ENCODE assay signal across 18 cellular contexts in the genomic region with DNA sequence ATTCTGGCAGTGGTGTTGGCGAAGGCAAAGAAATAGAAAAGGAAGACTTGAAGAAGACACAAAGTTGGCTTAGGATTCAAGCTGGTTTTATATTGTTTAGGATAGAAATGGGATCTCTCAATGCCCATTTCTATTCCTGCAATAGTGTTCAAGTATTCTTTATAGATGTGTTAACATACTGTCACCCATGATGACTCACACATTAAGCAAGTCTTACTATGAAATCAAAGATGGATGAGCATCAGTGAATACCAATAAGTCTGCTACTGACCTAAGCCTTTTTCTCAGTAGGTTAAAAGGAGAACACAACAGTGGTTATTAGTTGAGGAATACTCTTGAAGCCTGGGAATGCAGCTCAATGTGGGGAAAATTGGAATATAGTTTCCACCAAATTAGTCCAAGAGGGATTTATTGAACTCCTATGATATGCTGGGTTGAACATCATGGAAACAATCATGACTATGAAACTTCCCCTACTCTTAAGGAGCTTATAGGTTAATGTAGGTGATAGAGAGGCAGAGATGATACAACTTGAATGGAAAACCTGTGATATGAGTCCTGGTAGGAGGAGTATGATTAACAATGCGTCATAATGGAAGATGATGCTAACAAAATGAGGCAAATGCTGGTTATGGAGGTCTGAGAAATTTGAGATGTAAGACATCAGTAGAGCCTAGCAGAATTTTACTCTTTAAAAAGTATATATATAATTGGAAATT.
"Had no signal": no experiment of that assay in that cellular context is flagged by ENCODE, and none has a peak within 500 bp of the region (broad histone marks: within the 10 kb centered on the region; RNA-seq: fewer than 3 reads in every experiment).

No MANE protein-coding gene starts in this region.

- H3K9me3 Mint-ChIP-seq: activated CD4-positive, alpha-beta T cell treated with anti-CD3 and anti-CD28 coated beads, Interleukin-2, amount 10 ng/mL, durations not matched to agents 7 days and 5 days; immature natural killer cell had no signal

- H3K9me3 ChIP-seq: esophagus muscularis mucosa, right atrium auricular region, suprapubic skin had no signal

- H3K4me3 ChIP-seq: esophagus muscularis mucosa, neural progenitor cell, right atrium auricular region, suprapubic skin had no signal

- H3K27ac Mint-ChIP-seq: activated CD4-positive, alpha-beta T cell treated with anti-CD3 and anti-CD28 coated beads, Interleukin-2, amount 10 ng/mL, durations not matched to agents 7 days and 5 days; immature natural killer cell; naive thymus-derived CD4-positive, alpha-beta T cell; neural progenitor cell; progenitor cell of endocrine pancreas had no signal

- H3K4me3 Mint-ChIP-seq: activated CD4-positive, alpha-beta T cell treated with anti-CD3 and anti-CD28 coated beads, Interleukin-2, amount 10 ng/mL, durations not matched to agents 7 days and 5 days; immature natural killer cell; naive thymus-derived CD4-positive, alpha-beta T cell; neural progenitor cell had no signal

- H3K27me3 Mint-ChIP-seq: activated CD4-positive, alpha-beta T cell treated with anti-CD3 and anti-CD28 coated beads, Interleukin-2, amount 10 ng/mL, durations not matched to agents 7 days and 5 days; progenitor cell of endocrine pancreas had no signal

- H3K4me1 Mint-ChIP-seq: activated CD4-positive, alpha-beta T cell treated with anti-CD3 and anti-CD28 coated beads, Interleukin-2, amount 10 ng/mL, durations not matched to agents 7 days and 5 days; naive thymus-derived CD4-positive, alpha-beta T cell had no signal

- H3K4me1 ChIP-seq: esophagus muscularis mucosa, neural progenitor cell, right atrium auricular region, suprapubic skin had no signal

- H3K27ac ChIP-seq: esophagus muscularis mucosa, neural progenitor cell, right atrium auricular region, suprapubic skin had no signal

- ATAC-seq: naive thymus-derived CD4-positive, alpha-beta T cell had no signal

- H3K27me3 ChIP-seq: esophagus muscularis mucosa, neural progenitor cell, right atrium auricular region had no signal

- H3K36me3 Mint-ChIP-seq: immature natural killer cell; naive thymus-derived CD4-positive, alpha-beta T cell had no signal

- DNase-seq: activated CD4-positive, alpha-beta T cell treated with anti-CD3 and anti-CD28 coated beads, Interleukin-2, amount 10 ng/mL, durations not matched to agents 7 days and 5 days; activated effector memory CD4-positive, alpha-beta T cell treated with Interleukin-2 at 50 U/mL for 16 hours; aorta; effector CD8-positive, alpha-beta T cell; immature natural killer cell; mesenchymal stem cell; naive thymus-derived CD4-positive, alpha-beta T cell; stimulated activated CD4-positive, alpha-beta T cell treated with anti-CD3 and anti-CD28 coated beads, Interleukin-12 subunit alpha, Interleukin-12 subunit beta, amount 100 ng/mL, for 4 hours; stimulated activated CD4-positive, alpha-beta T cell treated with anti-CD3 and anti-CD28 coated beads, Interleukin-1b, Interleukin-23, amount 100 ng/mL, for 48 hours; stimulated activated CD8-positive, alpha-beta memory T cell treated with anti-CD3 and anti-CD28 coated beads, Interleukin-4, amount 100 ng/mL, for 48 hours; stimulated activated naive CD4-positive, alpha-beta T cell; T1000; trophoblast cell had no signal

- H3K36me3 ChIP-seq: esophagus muscularis mucosa, neural progenitor cell, right atrium auricular region, suprapubic skin had no signal
